Comparison of ENCODE assay signal across 1 cellular context in the genomic region with DNA sequence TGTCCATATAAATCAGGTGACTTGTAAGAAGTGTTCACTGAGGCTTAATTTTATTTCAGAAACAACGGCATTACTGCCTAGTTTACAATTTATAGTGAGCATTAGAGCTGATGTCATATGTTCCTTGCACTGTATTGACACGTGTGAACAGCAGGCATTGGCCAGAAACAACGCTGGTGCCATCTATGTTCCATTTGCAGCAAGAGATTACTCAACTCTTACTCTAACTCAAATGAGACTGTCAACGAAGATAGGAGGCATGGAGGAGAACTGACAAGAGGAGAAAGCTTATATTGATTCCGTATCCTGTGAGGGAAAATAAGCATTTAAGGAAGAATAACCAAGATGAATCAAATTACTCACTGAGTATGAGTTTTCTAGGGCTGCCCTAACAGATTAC.
TF ChIP-seq lines count a peak whose summit lies in the region.

No MANE protein-coding gene starts in this region.

TF ChIP-seq in IMR-90, 13 proteins besides CTCF, POLR2A, EP300 and RAD21 (continued from another document):
- TF ChIP-seq, protein P1, sequence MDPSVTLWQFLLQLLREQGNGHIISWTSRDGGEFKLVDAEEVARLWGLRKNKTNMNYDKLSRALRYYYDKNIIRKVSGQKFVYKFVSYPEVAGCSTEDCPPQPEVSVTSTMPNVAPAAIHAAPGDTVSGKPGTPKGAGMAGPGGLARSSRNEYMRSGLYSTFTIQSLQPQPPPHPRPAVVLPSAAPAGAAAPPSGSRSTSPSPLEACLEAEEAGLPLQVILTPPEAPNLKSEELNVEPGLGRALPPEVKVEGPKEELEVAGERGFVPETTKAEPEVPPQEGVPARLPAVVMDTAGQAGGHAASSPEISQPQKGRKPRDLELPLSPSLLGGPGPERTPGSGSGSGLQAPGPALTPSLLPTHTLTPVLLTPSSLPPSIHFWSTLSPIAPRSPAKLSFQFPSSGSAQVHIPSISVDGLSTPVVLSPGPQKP (IDR thresholded peaks at IDR 0.05; ENCODE audit: borderline replicate concordance, low read depth, low read length) = no peak
- TF ChIP-seq CHD1 (IDR thresholded peaks at IDR 0.05; ENCODE audit: low read depth, low read length) (no peak), FOS (IDR thresholded peaks at IDR 0.05; ENCODE audit: low read depth, low read length) (no peak)
